In genomic region chr10:60175418-60175817, GRCh38 we compare ENCODE assay signal across 18 cellular contexts.
DNase-seq lines count a peak whose midpoint lies in the region; ATAC-seq and TF ChIP-seq lines count a peak whose summit lies in the region.
"Had no signal": no experiment of that assay in that cellular context is flagged by ENCODE, and none has a peak within 500 bp of the region (broad histone marks: within the 10 kb centered on the region; RNA-seq: fewer than 3 reads in every experiment).

No MANE protein-coding gene starts in this region.

- H3K79me2 ChIP-seq in mammary epithelial cell (ENCODE audit: insufficient read depth, low read length): no peaks in the 10 kb centered on the region

- H3K4me3 ChIP-seq in LNCaP clone FGC (ENCODE audit: low read depth, low read length): no peak overlapping the region
- no peak overlapping the region for H3K4me3 ChIP-seq in mammary epithelial cell (replicated peaks in 1 of 3; ENCODE audit: insufficient read depth in 1 of 3, low read depth in 2 of 3, low read length in 3 of 3)
- H3K4me3 ChIP-seq: SJSA1, upper lobe of right lung had no signal

- H3K36me3 ChIP-seq in mammary epithelial cell (ENCODE audit: insufficient read depth, low read length): no peaks in the 10 kb centered on the region
- H3K36me3 ChIP-seq: SJSA1, upper lobe of right lung, WERI-Rb-1 had no signal

- H3K4me1 ChIP-seq in mammary epithelial cell (ENCODE audit: insufficient read depth, low read length): peaks cover 9% of the 10 kb centered on the region
- H3K4me1 ChIP-seq: SJSA1, upper lobe of right lung had no signal

- ATAC-seq in stimulated activated naive B cell treated with anti-CD40 and anti-IgM and Interleukin-4, amounts not matched to agents 10 μg/mL and 1 μg/mL and 100 μg/mL, for 72 hours (replicated peaks): no peak
- ATAC-seq in HG02763 (IDR thresholded peaks at IDR 0.05; ENCODE audit: unreplicated experiment): no peak
- ATAC-seq: right cardiac atrium, upper lobe of right lung had no signal

- DNase-seq in LNCaP clone FGC (ENCODE audit: low read depth) (peak; percentile 76), astrocyte of the hippocampus (ENCODE audit: low read depth, low spot score) (peak; percentile 28), iPS-NIHi7 (ENCODE audit: extremely low spot score) (peak; percentile 23), H4 (ENCODE audit: low spot score) (no peak), mammary epithelial cell (no peak)
- no peak for DNase-seq in stimulated activated naive B cell treated with anti-CD40 and anti-IgM and Interleukin-4, amounts not matched to agents 10 μg/mL and 1 μg/mL and 100 μg/mL, for 72 hours
- DNase-seq: activated gamma-delta T cell; effector CD8-positive, alpha-beta T cell; EL; immature natural killer cell; MV-4-11; NCI-H1694 treated with DMSO at 0.1 percent for 48 hours; NCI-H345; right cardiac atrium; upper lobe of right lung; WERI-Rb-1 had no signal

- in situ Hi-C loops in mammary epithelial cell (cut with MboI; ENCODE audit: low sequenced_read_pairs in 2 of 2): no loop called here

- intact Hi-C loops in mammary epithelial cell (cut with micrococcal nuclease): no loop called here

- H3K27me3 Mint-ChIP-seq in stimulated activated naive B cell treated with anti-CD40 and anti-IgM and Interleukin-4, amounts not matched to agents 10 μg/mL and 1 μg/mL and 100 μg/mL, for 72 hours: no peaks in the 10 kb centered on the region

- TF ChIP-seq CTCF in LNCaP clone FGC (IDR thresholded peaks at IDR 0.05; ENCODE audit: control insufficient read depth, extremely low read depth, insufficient read depth): no peak
- TF ChIP-seq CTCF in mammary epithelial cell (conservative IDR thresholded peaks at IDR 0.05 in 1 of 2, IDR thresholded peaks at IDR 0.05 in 1 of 2; ENCODE audit: extremely low read depth in 1 of 2, insufficient read depth in 1 of 2, low read depth in 1 of 2, low read length in 2 of 2): no peak

- H2AFZ ChIP-seq in mammary epithelial cell (ENCODE audit: low read depth, low read length): no peak overlapping the region

- peaks cover 3 to 4% of the 10 kb centered on the region in 2 donors for H3K4me1 Mint-ChIP-seq in stimulated activated naive B cell treated with anti-CD40 and anti-IgM and Interleukin-4, amounts not matched to agents 10 μg/mL and 1 μg/mL and 100 μg/mL, for 72 hours
- H3K4me1 Mint-ChIP-seq: immature natural killer cell had no signal

- no peaks in the 10 kb centered on the region for H4K20me1 ChIP-seq in mammary epithelial cell (ENCODE audit: insufficient read depth, low read length)

- no peaks in the 10 kb centered on the region for H3K9me3 ChIP-seq in mammary epithelial cell (replicated peaks; ENCODE audit: insufficient read depth, low read length)
- H3K9me3 ChIP-seq: SJSA1, upper lobe of right lung had no signal

- H3K27ac ChIP-seq in mammary epithelial cell (ENCODE audit: insufficient read depth, low read depth, low read length): no peak overlapping the region
- H3K27ac ChIP-seq: SJSA1, upper lobe of right lung, WERI-Rb-1 had no signal

- WGBS in mammary epithelial cell (ENCODE audit: low coverage, missing lambda C conversion rate): 91% methylated on average over 3 of the region's 3 CpGs

- dilution Hi-C loops in mammary epithelial cell (cut with HindIII; ENCODE audit: low sequenced_read_pairs): no loop called here

- H3K36me3 Mint-ChIP-seq in stimulated activated naive B cell treated with anti-CD40 and anti-IgM and Interleukin-4, amounts not matched to agents 10 μg/mL and 1 μg/mL and 100 μg/mL, for 72 hours: no peaks in the 10 kb centered on the region

- H3K4me3 Mint-ChIP-seq in stimulated activated naive B cell treated with anti-CD40 and anti-IgM and Interleukin-4, amounts not matched to agents 10 μg/mL and 1 μg/mL and 100 μg/mL, for 72 hours: no peak overlapping the region
- H3K4me3 Mint-ChIP-seq: immature natural killer cell had no signal

- peak overlapping the region; percentile 7 for H3K27ac Mint-ChIP-seq in stimulated activated naive B cell treated with anti-CD40 and anti-IgM and Interleukin-4, amounts not matched to agents 10 μg/mL and 1 μg/mL and 100 μg/mL, for 72 hours
- H3K27ac Mint-ChIP-seq: immature natural killer cell had no signal

- no TSS peak for BruUV-seq in mammary epithelial cell (replicated peaks; lab: Mats Ljungman, UMichigan)

- no peak overlapping the region for H3K9ac ChIP-seq in mammary epithelial cell (ENCODE audit: insufficient read depth, low read length)

- H3K4me2 ChIP-seq in mammary epithelial cell (ENCODE audit: insufficient read depth, low read depth, low read length): no peak overlapping the region

- CTCF ChIA-PET in mammary epithelial cell (lab: Charles Lee; ENCODE audit: low non-redundant PET): no interaction called here

- H3K27me3 ChIP-seq in mammary epithelial cell (ENCODE audit: insufficient read depth, low read length): no peaks in the 10 kb centered on the region
- H3K27me3 ChIP-seq: SJSA1, upper lobe of right lung had no signal

- H3K9me3 Mint-ChIP-seq in stimulated activated naive B cell treated with anti-CD40 and anti-IgM and Interleukin-4, amounts not matched to agents 10 μg/mL and 1 μg/mL and 100 μg/mL, for 72 hours: no peaks in the 10 kb centered on the region
- H3K9me3 Mint-ChIP-seq: immature natural killer cell had no signal

Comparison
In these comparisons a context has a peak if more than half of its experiments do, and no peak if none do; other contexts are left out.
1. DNase-seq: peak in LNCaP clone FGC (single experiment), astrocyte of the hippocampus (single experiment) and iPS-NIHi7 (single experiment); none in stimulated activated naive B cell treated with anti-CD40 and anti-IgM and Interleukin-4, amounts not matched to agents 10 μg/mL and 1 μg/mL and 100 μg/mL, for 72 hours (single experiment), H4 (single experiment) and mammary epithelial cell (single experiment).